8 cellular contexts compared by ENCODE assay signal in genomic region chr15:90716976-90717821, GRCh38. TPM values are rescaled to one million over a fixed set of nuclear protein-coding genes. Genes with fewer than 3 reads are reported as not detected.
A peak's percentile ranks its signal among the peaks of the same experiment; 100 is the strongest.
DNase-seq lines count a peak whose midpoint lies in the region; ATAC-seq and TF ChIP-seq lines count a peak whose summit lies in the region.

Gene BLM, plus strand, starts transcription at chr15:90717346. Its CDS starts 30,047 bp downstream, at chr15:90747393.

- peaks cover 9% of the 10 kb centered on the region for H3K36me3 Mint-ChIP-seq in activated naive CD8-positive, alpha-beta T cell
- H3K36me3 Mint-ChIP-seq in glutamatergic neuron (ENCODE audit: unreplicated experiment) = no peaks in the 10 kb centered on the region

- WGBS in thymus = under 1% methylated on average over 65 of the region's 65 CpGs

- H4K20me1 ChIP-seq in osteoblast (ENCODE audit: insufficient read depth, low read length) = no peaks in the 10 kb centered on the region

- H3K4me1 Mint-ChIP-seq in activated naive CD8-positive, alpha-beta T cell (ENCODE audit: low read depth) = peaks cover 25% of the 10 kb centered on the region
- peaks cover 2% of the 10 kb centered on the region for H3K4me1 Mint-ChIP-seq in glutamatergic neuron (ENCODE audit: low read depth, unreplicated experiment)

- peak within 1 kb of the TSS; percentile 94 for H3K4me3 Mint-ChIP-seq in activated naive CD8-positive, alpha-beta T cell
- H3K4me3 Mint-ChIP-seq in glutamatergic neuron (ENCODE audit: unreplicated experiment) = peak within 1 kb of the TSS; percentile 91

- no peaks in the 10 kb centered on the region for H3K27me3 Mint-ChIP-seq in activated naive CD8-positive, alpha-beta T cell
- H3K27me3 Mint-ChIP-seq in glutamatergic neuron (ENCODE audit: unreplicated experiment) = peaks cover 2% of the 10 kb centered on the region

- H2AFZ ChIP-seq in osteoblast (ENCODE audit: low read length) = peak within 1 kb of the TSS; percentile 99

- peak within 1 kb of the TSS; percentile 91 for H3K4me3 ChIP-seq in GM12864 (ENCODE audit: low read depth, low read length)
- peak within 1 kb of the TSS; percentile 90 for H3K4me3 ChIP-seq in osteoblast (ENCODE audit: insufficient read depth, low read length)
- H3K4me3 ChIP-seq in thymus (ENCODE audit: low read length) = peak within 1 kb of the TSS; percentile 91

- peaks cover 15% of the 10 kb centered on the region for H3K79me2 ChIP-seq in osteoblast (ENCODE audit: insufficient read depth, low read length)

- H3K36me3 ChIP-seq in osteoblast (ENCODE audit: insufficient read depth, low read length) (no peaks in the 10 kb centered on the region), thymus (ENCODE audit: control insufficient read depth, insufficient read depth) (no peaks in the 10 kb centered on the region)

- no peaks in the 10 kb centered on the region for H3K27me3 ChIP-seq in osteoblast (ENCODE audit: insufficient read depth, low read length)
- no peaks in the 10 kb centered on the region for H3K27me3 ChIP-seq in thymus (ENCODE audit: control insufficient read depth, insufficient read depth)

- peak; percentile 99 for ATAC-seq in HG02623 (IDR thresholded peaks at IDR 0.05; ENCODE audit: unreplicated experiment)

- H3K27ac Mint-ChIP-seq in activated naive CD8-positive, alpha-beta T cell = peak within 1 kb of the TSS; percentile 96
- peak within 1 kb of the TSS; percentile 95 for H3K27ac Mint-ChIP-seq in glutamatergic neuron (ENCODE audit: unreplicated experiment)

- H3K9me3 Mint-ChIP-seq in activated naive CD8-positive, alpha-beta T cell (ENCODE audit: low read depth) = no peaks in the 10 kb centered on the region
- peaks cover 2% of the 10 kb centered on the region for H3K9me3 Mint-ChIP-seq in glutamatergic neuron (ENCODE audit: unreplicated experiment)

- H3K27ac ChIP-seq in osteoblast (ENCODE audit: low read depth, low read length) (peak within 1 kb of the TSS; percentile 87), thymus (ENCODE audit: low read depth) (peak within 1 kb of the TSS; percentile 99)

- H3K4me1 ChIP-seq in osteoblast (ENCODE audit: insufficient read depth, low read length) = peaks cover 8% of the 10 kb centered on the region
- peaks cover 12% of the 10 kb centered on the region for H3K4me1 ChIP-seq in thymus (ENCODE audit: control insufficient read depth, insufficient read depth, low read length)

- DNase-seq in GM12864 (ENCODE audit: low read depth) = peak; percentile 94
- peak; percentile 90 for DNase-seq in NCI-H1105 (lab: John Stamatoyannopoulos, UW)
- DNase-seq in SKM-1 treated with dmso at 0.1 percent for 144 hours (lab: John Stamatoyannopoulos, UW; ENCODE audit: unreplicated experiment) = peak; percentile 97
- peak; percentile 92 for DNase-seq in glutamatergic neuron
- peak; percentile 97 for DNase-seq in osteoblast (ENCODE audit: insufficient read length, low spot score, missing footprints)

- H3K4me2 ChIP-seq in osteoblast (ENCODE audit: insufficient read depth, low read length) = peak within 1 kb of the TSS; percentile 89

- TF ChIP-seq CTCF in GM12864 (IDR thresholded peaks at IDR 0.05; ENCODE audit: low read depth, low read length, missing control alignments) (peak; percentile 5), glutamatergic neuron (IDR thresholded peaks at IDR 0.05; ENCODE audit: partially characterized antibody, unreplicated experiment) (no peak), osteoblast (IDR thresholded peaks at IDR 0.05; ENCODE audit: extremely low read depth, low read depth, low read length) (no peak)

- H3K9me3 ChIP-seq in osteoblast (ENCODE audit: low read depth, low read length) (no peaks in the 10 kb centered on the region), thymus (ENCODE audit: control insufficient read depth) (no peaks in the 10 kb centered on the region)

RNA-seq across cellular contexts. Expression of gene BLM, which starts in this region (rescaled TPM):
- total RNA-seq in glutamatergic neuron (ENCODE audit: unreplicated experiment) = 5.4 TPM
- total RNA-seq in osteoblast = 1.4 and 1.5 TPM in 2 replicates
- polyA plus RNA-seq in thymus = 13.2 TPM

Comparison
In these comparisons a context has a peak if more than half of its experiments do, and no peak if none do; other contexts are left out.
1. Peak in every context shown above with its lines: DNase-seq, ATAC-seq, H3K4me3 ChIP-seq and H3K27ac ChIP-seq.